ENCODE assay signal across 8 cellular contexts in genomic region chr2:73984922-73985317, GRCh38. TPM values are rescaled to one million over a fixed set of nuclear protein-coding genes. Genes with fewer than 3 reads are reported as not detected.
A peak's percentile ranks its signal among the peaks of the same experiment; 100 is the strongest.
DNase-seq lines count a peak whose midpoint lies in the region; ATAC-seq and TF ChIP-seq lines count a peak whose summit lies in the region.

No MANE protein-coding gene starts in this region.

- in situ Hi-C loops in IMR-90 (cut with MboI; ENCODE audit: low sequenced_read_pairs) = loop anchor here (10.0 kb wide), 1 partner anchor 160 kb away; the partner anchor contains the start of gene STAMBP

- H3K4me1 Mint-ChIP-seq in activated CD8-positive, alpha-beta T cell treated with anti-CD3 and anti-CD28 coated beads for 36 hours (ENCODE audit: low read depth) = peaks cover 61% of the 10 kb centered on the region

- H3K4me3 Mint-ChIP-seq in activated CD8-positive, alpha-beta T cell treated with anti-CD3 and anti-CD28 coated beads for 36 hours = no peak overlapping the region

- no peak for TF ChIP-seq CTCF in IMR-90 (conservative IDR thresholded peaks at IDR 0.05; ENCODE audit: low read depth, low read length)
- TF ChIP-seq CTCF in activated CD8-positive, alpha-beta T cell treated with anti-CD3 and anti-CD28 coated beads for 36 hours (IDR thresholded peaks at IDR 0.05) = no peak
- TF ChIP-seq CTCF in esophagus squamous epithelium (IDR thresholded peaks at IDR 0.05) = no peak
- TF ChIP-seq CTCF in psoas muscle (IDR thresholded peaks at IDR 0.05) = no peak
- TF ChIP-seq CTCF in testis (IDR thresholded peaks at IDR 0.05) = no peak

- H3K36me3 Mint-ChIP-seq in activated CD8-positive, alpha-beta T cell treated with anti-CD3 and anti-CD28 coated beads for 36 hours (ENCODE audit: low read depth) = peaks cover 36% of the 10 kb centered on the region

- intact Hi-C loops in IMR-90 (cut with micrococcal nuclease) (loop anchor here (5.0 kb wide), 1 partner anchor 58 kb away; the partner anchor contains the start of gene DGUOK), esophagus squamous epithelium (cut with DNase I) (loop anchor here (5.0 kb wide), 1 partner anchor 58 kb away; the partner anchor contains the start of gene DGUOK), psoas muscle (cut with DNase I) (loop anchor here in 1 of 2 donors (5.0 to 10.0 kb wide), 2 partner anchors 58 to 160 kb away; partner anchors contain the start of genes DGUOK and STAMBP), testis (cut with DNase I; ENCODE audit: low total_unique reads) (no loop called here)
- intact Hi-C loops in activated CD8-positive, alpha-beta T cell treated with anti-CD3 and anti-CD28 coated beads for 36 hours (cut with micrococcal nuclease) = loop anchor here (5.0 kb wide), 2 partner anchors 47 to 153 kb away; no protein-coding TSS in a partner anchor

- H3K9ac ChIP-seq in IMR-90 (ENCODE audit: low read depth, low read length) = no peak overlapping the region

- H3K14ac ChIP-seq in IMR-90 (replicated peaks; ENCODE audit: low read depth, low read length) = no peak overlapping the region

- WGBS in IMR-90 (ENCODE audit: extremely low coverage in 2 of 2, insufficient read length in 1 of 2), 2 experiments = no CpG with 5 or more reads among the region's 60 CpGs
- no CpG with 5 or more reads among the region's 60 CpGs for WGBS in esophagus squamous epithelium, 2 donors
- 0 to 1% methylated on average over 6 to 54 of the region's 60 CpGs; no CpG with 5 or more reads in 1 of the 3 donors for WGBS in psoas muscle, 3 donors
- WGBS in testis, 2 donors = 2% methylated on average over 12 of the region's 60 CpGs; no CpG with 5 or more reads in 1 of the 2 donors

- H3K4me2 ChIP-seq in IMR-90 (ENCODE audit: low read depth, low read length) = no peak overlapping the region

- H2BK20ac ChIP-seq in IMR-90 (ENCODE audit: low read depth, low read length) = no peak overlapping the region

- no peaks in the 10 kb centered on the region for H3K9me3 ChIP-seq in IMR-90 (ENCODE audit: control insufficient read depth, insufficient read depth, low read length)
- H3K9me3 ChIP-seq in esophagus squamous epithelium = no peaks in the 10 kb centered on the region
- no peaks in the 10 kb centered on the region for H3K9me3 ChIP-seq in psoas muscle
- no peaks in the 10 kb centered on the region for H3K9me3 ChIP-seq in testis

- TF ChIP-seq POLR2A in IMR-90 (IDR thresholded peaks at IDR 0.05; ENCODE audit: low read depth, low read length) = no peak
- TF ChIP-seq POLR2A in esophagus squamous epithelium (IDR thresholded peaks at IDR 0.05) = peak in 1 of 4 donors; percentile 28
- TF ChIP-seq POLR2A in testis (IDR thresholded peaks at IDR 0.05) = no peak

- CTCF ChIA-PET in IMR-90 (lab: Yijun Ruan, JAX) = no interaction called here
- CTCF ChIA-PET in activated CD8-positive, alpha-beta T cell treated with anti-CD3 and anti-CD28 coated beads for 36 hours (lab: Charles Lee) = no interaction called here

- H2AK5ac ChIP-seq in IMR-90 (ENCODE audit: low read depth, low read length) = no peak overlapping the region

- dilution Hi-C loops in IMR-90 (cut with HindIII; ENCODE audit: low sequenced_read_pairs, unreplicated experiment) = no loop called here

- H3K27ac Mint-ChIP-seq in activated CD8-positive, alpha-beta T cell treated with anti-CD3 and anti-CD28 coated beads for 36 hours = no peak overlapping the region

- ATAC-seq in GM19372 (IDR thresholded peaks at IDR 0.05; ENCODE audit: low read depth, unreplicated experiment) (peak; percentile 28), IMR-90 (ENCODE audit: low read depth) (peak; percentile 51), psoas muscle (peak in 1 of 4 donors; percentile 18)
- peak; percentile 11 for ATAC-seq in activated CD8-positive, alpha-beta T cell treated with anti-CD3 and anti-CD28 coated beads for 36 hours

- no peak overlapping the region for H3K4ac ChIP-seq in IMR-90 (ENCODE audit: low read depth, low read length)

- no peak overlapping the region for H2BK15ac ChIP-seq in IMR-90 (ENCODE audit: low read depth, low read length)

- H3K23ac ChIP-seq in IMR-90 (ENCODE audit: low read depth, low read length) = no peak overlapping the region

- H3K27me3 ChIP-seq in IMR-90 (ENCODE audit: control insufficient read depth, insufficient read depth, low read length) = no peaks in the 10 kb centered on the region
- no peaks in the 10 kb centered on the region for H3K27me3 ChIP-seq in esophagus squamous epithelium
- peaks cover 0 to 2% (median 0%) of the 10 kb centered on the region in 3 donors for H3K27me3 ChIP-seq in psoas muscle (ENCODE audit: insufficient read depth in 3 of 3, low read length in 2 of 3)
- H3K27me3 ChIP-seq in testis = no peaks in the 10 kb centered on the region

- H2BK120ac ChIP-seq in IMR-90 (ENCODE audit: low read depth, low read length) = no peak overlapping the region

- peaks cover 24 to 45% of the 10 kb centered on the region in 2 experiments for H3K79me1 ChIP-seq in IMR-90 (ENCODE audit: low read depth in 1 of 2, low read length in 2 of 2)

- no peak for TF ChIP-seq RAD21 in IMR-90 (IDR thresholded peaks at IDR 0.05; ENCODE audit: low read length)

- DNase-seq in COR-L47 (lab: John Stamatoyannopoulos, UW) = peak; percentile 48
- DNase-seq in IMR-90 = no peak
- peak; percentile 68 for DNase-seq in activated CD8-positive, alpha-beta T cell treated with anti-CD3 and anti-CD28 coated beads for 36 hours
- DNase-seq in esophagus squamous epithelium (lab: John Stamatoyannopoulos, UW) = no peak
- peak; percentile 60 to 81 for DNase-seq in psoas muscle
- DNase-seq in germinal center (ENCODE audit: low spot score) = no peak
- no peak for DNase-seq in testis

- H2AFZ ChIP-seq in IMR-90 (replicated peaks; ENCODE audit: low read length, poor library complexity) = peak overlapping the region; percentile 88

- H3K4me1 ChIP-seq in IMR-90 (ENCODE audit: control insufficient read depth, insufficient read depth, low read length) (peaks cover 24% of the 10 kb centered on the region), esophagus squamous epithelium (peaks cover 63 to 91% (median 63%) of the 10 kb centered on the region in 3 donors), psoas muscle (peaks cover 56% of the 10 kb centered on the region), testis (peaks cover 21% of the 10 kb centered on the region)

- no peak overlapping the region for H3K18ac ChIP-seq in IMR-90 (ENCODE audit: low read depth, low read length)

- peak overlapping the region; percentile 53 for H3K4me3 ChIP-seq in IMR-90 (ENCODE audit: insufficient read depth, low read depth, low read length)
- peak overlapping the region; percentile 71 to 89 (median 78) for H3K4me3 ChIP-seq in esophagus squamous epithelium
- H3K4me3 ChIP-seq in psoas muscle = peak overlapping the region; percentile 78
- H3K4me3 ChIP-seq in testis = peak overlapping the region in 1 of 2 donors; percentile 51

- H3K9me3 Mint-ChIP-seq in activated CD8-positive, alpha-beta T cell treated with anti-CD3 and anti-CD28 coated beads for 36 hours = no peaks in the 10 kb centered on the region

- H3K9me1 ChIP-seq in IMR-90 (ENCODE audit: insufficient read depth, low read length) = peaks cover 13% of the 10 kb centered on the region

- no peak overlapping the region for H4K91ac ChIP-seq in IMR-90 (ENCODE audit: insufficient read depth, low read depth, low read length)

- H3K27ac ChIP-seq in IMR-90 (ENCODE audit: insufficient read depth, low read length) = no peak overlapping the region; the same call in 1 of the 2 replicates
- peak overlapping the region; percentile 91 to 99 (median 97) for H3K27ac ChIP-seq in esophagus squamous epithelium
- peak overlapping the region; percentile 46 for H3K27ac ChIP-seq in psoas muscle
- peak overlapping the region in 1 of 2 donors; percentile 47 for H3K27ac ChIP-seq in testis

- no peak overlapping the region for H4K8ac ChIP-seq in IMR-90 (ENCODE audit: low read depth in 2 of 2, low read length in 2 of 2)

- no peak overlapping the region for H3K56ac ChIP-seq in IMR-90 (ENCODE audit: extremely low read depth, insufficient read depth, low read length)

- peak overlapping the region; percentile 69 for H2AK9ac ChIP-seq in IMR-90 (replicated peaks; ENCODE audit: low read depth, low read length, poor library complexity)

- H3K27me3 Mint-ChIP-seq in activated CD8-positive, alpha-beta T cell treated with anti-CD3 and anti-CD28 coated beads for 36 hours = no peaks in the 10 kb centered on the region

- POLR2A ChIA-PET in IMR-90 (lab: Charles Lee; ENCODE audit: unreplicated experiment) = no interaction called here
- POLR2A ChIA-PET in activated CD8-positive, alpha-beta T cell treated with anti-CD3 and anti-CD28 coated beads for 36 hours (lab: Charles Lee) = interaction anchor here (1.0 to 5.6 kb wide), 5 partner anchors 15 to 73 kb away, joined by 3 to 38 read pairs (median 4); no protein-coding TSS in a partner anchor

- H4K5ac ChIP-seq in IMR-90 (ENCODE audit: low read depth, low read length) = no peak overlapping the region

- H3K36me3 ChIP-seq in IMR-90 (ENCODE audit: control insufficient read depth, insufficient read depth, low read length) = peaks cover 5% of the 10 kb centered on the region
- peaks cover 0 to 9% (median 0%) of the 10 kb centered on the region in 3 donors for H3K36me3 ChIP-seq in esophagus squamous epithelium
- H3K36me3 ChIP-seq in psoas muscle (ENCODE audit: insufficient read depth in 1 of 2, low read depth in 1 of 2) = peaks cover 0 to 4% of the 10 kb centered on the region in 2 donors
- no peaks in the 10 kb centered on the region for H3K36me3 ChIP-seq in testis (ENCODE audit: low read depth, missing control alignments)

- H2BK5ac ChIP-seq in IMR-90 (ENCODE audit: low read depth, low read length, poor library complexity, severe bottlenecking) = no peak overlapping the region

- H4K20me1 ChIP-seq in IMR-90 (ENCODE audit: insufficient read depth, low read length) = peaks cover 35% of the 10 kb centered on the region

- no TSS peak for BruUV-seq in IMR-90 (replicated peaks; lab: Mats Ljungman, UMichigan)

RNA-seq across cellular contexts. Expression of gene TET3, which starts 0.2 kb away (rescaled TPM):
- total RNA-seq in IMR-90 (2012; rRNA removed) = 1.6 and 1.7 TPM in 2 replicates
- polyA plus RNA-seq in IMR-90 (2012; rRNA removed) = 1.8 TPM in 2 replicates
- polyA plus RNA-seq in IMR-90 (2012; cell fraction: cytosol; rRNA removed) = 0.75 and 1.2 TPM in 2 replicates
- 5.9 and 7.2 TPM in 2 replicates for polyA plus RNA-seq in IMR-90 (2012; cell fraction: nucleus; rRNA removed; ENCODE audit: low replicate concordance)
- 10 to 100 TPM; 15.5 to 16.4 TPM for total RNA-seq in activated CD8-positive, alpha-beta T cell treated with anti-CD3 and anti-CD28 coated beads for 36 hours
- total RNA-seq in esophagus squamous epithelium = 10 to 100 TPM in 3 of 4 donors, 1 to 10 TPM in 1; 6.6 to 20.2 (median 16.2) TPM
- total RNA-seq in psoas muscle = 1 to 10 TPM; 1.7 to 4.8 (median 3.9) TPM
- 10 to 100 TPM in 1 of 3 donors, 1 to 10 TPM in 1, under 1 TPM in 1; 0.56 to 11.2 (median 1.0) TPM for polyA plus RNA-seq in psoas muscle
- 10 to 100 TPM in 1 of 2 donors, 1 to 10 TPM in 1; 9.7 to 12.2 TPM for total RNA-seq in testis
- polyA plus RNA-seq in testis (ENCODE audit: insufficient read depth, low read depth, low replicate concordance) = 4.3 TPM

RNA-seq across cellular contexts. Expression of gene DGUOK, which starts 58.2 kb away (rescaled TPM):
- 57.2 and 66.3 TPM in 2 replicates for total RNA-seq in IMR-90 (2012; rRNA removed)
- 111 and 116 TPM in 2 replicates for polyA plus RNA-seq in IMR-90 (2012; rRNA removed)
- 95.7 and 122 TPM in 2 replicates for polyA plus RNA-seq in IMR-90 (2012; cell fraction: cytosol; rRNA removed)
- polyA plus RNA-seq in IMR-90 (2012; cell fraction: nucleus; rRNA removed; ENCODE audit: low replicate concordance) = 37.3 and 50.6 TPM in 2 replicates
- 100 to 1,000 TPM in 1 of 2 experiments, 10 to 100 TPM in 1; 96.4 to 103 TPM for total RNA-seq in activated CD8-positive, alpha-beta T cell treated with anti-CD3 and anti-CD28 coated beads for 36 hours
- total RNA-seq in esophagus squamous epithelium = 10 to 100 TPM; 23.5 to 53.4 (median 40.2) TPM
- 10 to 100 TPM; 12.9 to 22.9 (median 20.7) TPM for total RNA-seq in psoas muscle
- polyA plus RNA-seq in psoas muscle = 10 to 100 TPM; 22.3 to 74.2 (median 53.7) TPM
- 10 to 100 TPM; 91.0 to 93.9 TPM for total RNA-seq in testis
- polyA plus RNA-seq in testis (ENCODE audit: insufficient read depth, low read depth, low replicate concordance) = 87.7 TPM

Comparison
In these comparisons a context has a peak if more than half of its experiments do, and no peak if none do; other contexts are left out.
1. DNase-seq: peak in COR-L47 (single experiment), activated CD8-positive, alpha-beta T cell treated with anti-CD3 and anti-CD28 coated beads for 36 hours (single experiment) and psoas muscle (2 of 2); none in IMR-90 (single experiment), esophagus squamous epithelium (single experiment), germinal center (single experiment) and testis (single experiment).